Comparison of ENCODE assay signal across 19 cellular contexts in the genomic region with DNA sequence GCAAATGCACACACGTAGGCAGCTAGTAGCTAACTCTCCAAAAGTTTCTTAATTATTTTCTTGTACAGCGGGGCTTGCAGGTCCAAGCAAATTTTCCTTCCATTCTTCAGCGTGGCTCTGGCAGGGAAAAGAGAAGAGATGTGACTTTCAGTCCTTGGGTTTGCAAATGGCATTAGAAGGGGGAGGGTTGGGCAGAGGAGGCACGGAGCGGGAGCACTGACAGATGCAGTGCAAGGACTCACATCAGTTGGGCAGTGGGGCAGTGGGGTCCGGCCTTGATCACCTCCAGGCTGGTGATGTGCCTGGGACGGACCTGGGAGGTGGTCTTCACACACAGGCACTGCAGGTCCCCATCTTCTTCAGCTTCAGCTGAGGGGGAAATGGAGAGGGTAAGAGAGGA. TPM values are rescaled to one million over a fixed set of nuclear protein-coding genes. Genes with fewer than 3 reads are reported as not detected.
"Had no signal": no experiment of that assay in that cellular context is flagged by ENCODE, and none has a peak within 500 bp of the region (broad histone marks: within the 10 kb centered on the region; RNA-seq: fewer than 3 reads in every experiment).

No MANE protein-coding gene starts in this region.

RNA-seq across cellular contexts. Expression of a gene that starts 0.7 kb away (rescaled TPM):
- total RNA-seq: endothelial cell of umbilical vein; fibroblast of villous mesenchyme; frontal cortex; lung microvascular endothelial cell; mesothelial cell of epicardium; natural killer cell treated with Interleukin-12 subunit alpha and Interleukin-12 subunit beta and Interleukin-15 and Interleukin-18, amount 100 ng/mL, for 72 hours; neural crest cell; osteocyte; right cardiac atrium; thoracic aorta; ureter had no signal
- polyA plus RNA-seq: endothelial cell of umbilical vein had no signal

RNA-seq across cellular contexts. Expression of a gene that starts 6.8 kb away (rescaled TPM):
- total RNA-seq: chondrocyte; colonic mucosa; endothelial cell of umbilical vein; epithelial cell of proximal tubule; fibroblast of villous mesenchyme; lung microvascular endothelial cell; mesothelial cell of epicardium; mucosa of descending colon; natural killer cell treated with Interleukin-12 subunit alpha and Interleukin-12 subunit beta and Interleukin-15 and Interleukin-18, amount 100 ng/mL, for 72 hours; neural crest cell; osteocyte; renal cortical epithelial cell; thoracic aorta; ureter had no signal
- polyA plus RNA-seq: endothelial cell of umbilical vein, psoas muscle, right cardiac atrium, small intestine had no signal

RNA-seq across cellular contexts. Expression of a gene that starts 17.3 kb away (rescaled TPM):
- total RNA-seq: chondrocyte; frontal cortex; left lobe of liver; natural killer cell treated with Interleukin-12 subunit alpha and Interleukin-12 subunit beta and Interleukin-15 and Interleukin-18, amount 100 ng/mL, for 72 hours; right cardiac atrium; ureter had no signal

RNA-seq across cellular contexts. Expression of a gene that starts 57.3 kb away (rescaled TPM):
- total RNA-seq: left lobe of liver; natural killer cell treated with Interleukin-12 subunit alpha and Interleukin-12 subunit beta and Interleukin-15 and Interleukin-18, amount 100 ng/mL, for 72 hours; ureter had no signal
